Comparison of ENCODE assay signal across 8 cellular contexts in the genomic region with DNA sequence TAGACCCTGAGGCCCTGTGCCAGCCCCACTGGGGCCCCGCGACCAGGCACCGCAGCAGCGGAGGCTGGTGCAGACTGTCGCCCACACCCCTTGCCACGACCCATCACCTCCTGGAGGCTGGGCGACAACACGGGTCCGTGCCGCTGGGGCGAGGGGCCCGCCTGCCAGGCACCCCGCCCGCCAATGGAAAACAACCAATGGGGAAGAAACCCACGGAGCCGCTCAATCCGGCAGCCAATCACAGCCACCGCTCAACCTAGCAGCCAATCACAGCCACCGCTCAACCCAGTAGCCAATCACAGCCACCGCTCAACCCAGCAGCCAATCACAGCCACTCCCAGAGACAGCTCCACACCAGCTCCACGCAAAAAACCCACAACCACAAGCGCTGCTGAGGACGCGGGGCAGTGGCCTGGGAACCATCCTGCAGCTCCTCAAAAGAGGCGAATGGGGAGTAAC. TPM values are rescaled to one million over a fixed set of nuclear protein-coding genes. Genes with fewer than 3 reads are reported as not detected.
DNase-seq lines count a peak whose midpoint lies in the region; ATAC-seq and TF ChIP-seq lines count a peak whose summit lies in the region.

No MANE protein-coding gene starts in this region.

- no peak for TF ChIP-seq CTCF in fibroblast of villous mesenchyme (IDR thresholded peaks at IDR 0.05; ENCODE audit: insufficient read depth, low read depth, low read length)

- DNase-seq in KG1 (lab: John Stamatoyannopoulos, UW) (peak; percentile 14), fibroblast of villous mesenchyme (ENCODE audit: low read depth) (peak; percentile 56), epidermal melanocyte (ENCODE audit: insufficient read length, low spot score) (no peak)
- peak; percentile 87 for DNase-seq in activated CD8-positive, alpha-beta memory T cell treated with anti-CD3 and anti-CD28 coated beads for 24 hours
- peak; percentile 76 to 77 for DNase-seq in stimulated activated CD4-positive, alpha-beta T cell treated with anti-CD3 and anti-CD28 coated beads, Interleukin-4, amount 100 ng/mL, for 48 hours (ENCODE audit: low read depth in 2 of 2)

- peak; percentile 61 for TF ChIP-seq POLR2A in GM19193 (IDR thresholded peaks at IDR 0.05; ENCODE audit: extremely low read depth, insufficient read depth, insufficient read length)

- H3K4me3 ChIP-seq in fibroblast of villous mesenchyme (ENCODE audit: low read depth, low read length), result no peak overlapping the region

- ATAC-seq in HG02884 (IDR thresholded peaks at IDR 0.05; ENCODE audit: unreplicated experiment) (no peak), GM18511 (IDR thresholded peaks at IDR 0.05; ENCODE audit: unreplicated experiment) (no peak)

RNA-seq across cellular contexts. Expression of a gene that starts 29.7 kb away (rescaled TPM):
- 254 and 337 TPM in 2 replicates for total RNA-seq in fibroblast of villous mesenchyme

RNA-seq across cellular contexts. Expression of a gene that starts 38.3 kb away (rescaled TPM):
- total RNA-seq in fibroblast of villous mesenchyme, result 69.5 and 71.2 TPM in 2 replicates

RNA-seq across cellular contexts. Expression of a gene that starts 40.6 kb away (rescaled TPM):
- 69.5 and 69.9 TPM in 2 replicates for total RNA-seq in fibroblast of villous mesenchyme
